In the genomic region with DNA sequence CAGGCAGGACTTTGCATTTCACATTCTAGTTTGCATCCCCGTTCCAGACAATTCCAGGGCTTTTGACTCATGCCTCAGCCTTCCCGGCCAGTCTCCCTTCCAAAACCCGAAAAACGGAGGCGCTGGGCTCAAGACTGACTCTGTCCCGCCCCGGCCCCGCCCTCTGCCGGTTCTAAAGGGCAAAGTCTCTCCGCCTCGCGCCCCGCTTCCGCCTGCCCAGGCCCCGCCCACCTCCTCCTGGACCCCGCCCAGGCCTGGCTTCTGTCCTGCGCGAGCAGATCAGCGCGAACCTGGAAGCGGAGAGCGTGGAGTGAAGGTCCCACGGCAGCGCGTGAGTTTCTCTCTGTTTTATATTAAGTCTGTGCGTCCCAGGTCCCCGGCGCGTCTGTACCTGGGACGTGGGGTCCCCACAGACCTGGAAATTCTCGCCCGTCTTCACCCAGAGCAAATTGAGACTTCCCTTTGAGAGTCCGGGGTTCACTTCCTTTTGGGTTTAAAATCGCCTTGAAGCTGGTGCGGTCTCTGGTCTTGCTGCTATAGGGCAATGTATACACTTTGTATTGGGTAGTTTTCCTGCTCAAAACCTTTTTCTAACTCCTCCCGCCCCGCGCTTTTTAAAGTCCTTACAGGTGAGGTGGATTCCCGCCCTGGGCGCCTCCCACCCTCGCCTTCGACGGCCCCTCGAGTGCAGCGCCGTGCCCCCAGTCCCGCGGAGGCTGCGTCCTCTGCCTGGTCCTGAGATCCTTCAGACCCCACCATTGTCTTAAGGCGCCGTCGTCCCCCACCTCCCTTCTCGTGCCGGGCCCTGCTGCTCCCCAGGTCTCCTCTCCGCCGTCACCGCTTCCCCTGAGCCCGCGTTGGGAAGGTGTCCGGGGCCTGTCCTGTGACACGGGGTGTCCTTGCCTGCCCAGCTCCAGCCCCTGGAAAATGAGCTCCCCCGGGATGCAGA, we compare ENCODE assay signal across 1 cellular context.
TF ChIP-seq lines count a peak whose summit lies in the region.

No MANE protein-coding gene starts in this region.

TF ChIP-seq in liver, 16 proteins besides CTCF, POLR2A, EP300 and RAD21 (continued from another document):
- TF ChIP-seq YY1 (IDR thresholded peaks at IDR 0.05) (peak; percentile 57), NR2F2 (IDR thresholded peaks at IDR 0.05) (peak; percentile 20), EGR1 (IDR thresholded peaks at IDR 0.05; ENCODE audit: low read depth in 2 of 2) (peak in 1 of 2 donors; percentile 44), JUND (IDR thresholded peaks at IDR 0.05) (no peak)
